ENCODE assay signal across 8 cellular contexts in genomic region chr5:89397096-89397495, GRCh38.
DNase-seq lines count a peak whose midpoint lies in the region; ATAC-seq and TF ChIP-seq lines count a peak whose summit lies in the region.

No MANE protein-coding gene starts in this region.

- no peak overlapping the region for H3K4me3 Mint-ChIP-seq in osteocyte (ENCODE audit: unreplicated experiment)

- no peaks in the 10 kb centered on the region for H3K27me3 Mint-ChIP-seq in osteocyte (ENCODE audit: unreplicated experiment)

- DNase-seq in Daoy (ENCODE audit: low read depth): peak; percentile 53
- peak; percentile 50 for DNase-seq in fibroblast of mammary gland (ENCODE audit: low read depth)
- no peak for DNase-seq in mucosa of gallbladder (ENCODE audit: low spot score)
- DNase-seq in NCI-H1105 (lab: John Stamatoyannopoulos, UW): no peak
- no peak for DNase-seq in occipital lobe (lab: John Stamatoyannopoulos, UW)
- no peak for DNase-seq in osteocyte (ENCODE audit: extremely low spot score, unreplicated experiment)

- peaks cover 7% of the 10 kb centered on the region for H3K4me1 Mint-ChIP-seq in osteocyte (ENCODE audit: unreplicated experiment)

- H3K27ac Mint-ChIP-seq in osteocyte (ENCODE audit: unreplicated experiment): no peak overlapping the region

- H3K36me3 Mint-ChIP-seq in osteocyte (ENCODE audit: unreplicated experiment): no peaks in the 10 kb centered on the region

- ATAC-seq in GM21381 (IDR thresholded peaks at IDR 0.05; ENCODE audit: unreplicated experiment) (peak; percentile 75), HG03565 (IDR thresholded peaks at IDR 0.05; ENCODE audit: unreplicated experiment) (peak; percentile 63)

- no peak overlapping the region for H3K4me3 ChIP-seq in fibroblast of mammary gland (ENCODE audit: control insufficient read depth, low read depth, low read length)

- TF ChIP-seq CTCF in fibroblast of mammary gland (conservative IDR thresholded peaks at IDR 0.05; ENCODE audit: control insufficient read depth, insufficient read depth, low read depth, low read length) (no peak), osteocyte (IDR thresholded peaks at IDR 0.05) (no peak)

- H3K9me3 Mint-ChIP-seq in osteocyte (ENCODE audit: unreplicated experiment): no peaks in the 10 kb centered on the region

Comparison
In these comparisons a context has a peak if more than half of its experiments do, and no peak if none do; other contexts are left out.
1. DNase-seq: peak in Daoy (single experiment) and fibroblast of mammary gland (single experiment); none in mucosa of gallbladder (single experiment), NCI-H1105 (single experiment), occipital lobe (single experiment) and osteocyte (single experiment).